In the genomic region with DNA sequence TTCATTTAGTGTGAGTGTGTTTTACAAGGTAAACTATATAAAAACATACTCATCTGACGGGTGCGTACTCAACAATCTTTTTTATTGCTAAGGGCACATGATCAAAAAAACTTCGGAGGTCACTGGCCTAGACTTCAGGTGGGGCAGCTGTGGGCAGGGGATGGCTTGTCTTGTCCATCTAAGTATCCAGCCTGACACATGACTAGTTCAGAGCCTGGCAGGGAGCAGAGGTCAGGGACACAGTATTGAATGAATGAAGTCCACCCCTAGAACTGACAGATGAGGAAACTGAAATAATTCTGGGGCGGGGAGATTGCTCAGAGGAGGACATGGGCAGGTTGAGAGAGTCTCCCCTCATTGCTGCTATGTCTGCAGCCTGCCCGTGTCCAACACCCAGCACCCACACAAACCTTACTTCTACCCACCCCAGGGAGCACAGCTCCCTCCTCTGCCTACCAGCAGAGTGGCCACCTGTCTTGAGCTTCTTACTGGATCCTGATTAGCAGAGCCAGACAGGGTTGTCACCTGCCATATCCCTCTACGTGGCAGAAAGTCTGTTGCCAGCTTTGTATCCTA, we compare ENCODE assay signal across 1 cellular context.
TF ChIP-seq lines count a peak whose summit lies in the region.

No MANE protein-coding gene starts in this region.

TF ChIP-seq in HepG2, 621 proteins besides CTCF, POLR2A, EP300 and RAD21 (continued from another document and continues in another):
- TF ChIP-seq ESRRA (CRISPR knock-in tag; IDR thresholded peaks at IDR 0.05; ENCODE audit: low read depth) (peak; percentile 82; the same call in 1 of the 2 replicates), SOX6 (IDR thresholded peaks at IDR 0.05) (no peak), SOX6 (CRISPR knock-in tag; IDR thresholded peaks at IDR 0.05) (no peak), ZNF713 (CRISPR knock-in tag; IDR thresholded peaks at IDR 0.05) (peak; percentile 9; the same call in 1 of the 2 replicates), MEIS1 (CRISPR knock-in tag; IDR thresholded peaks at IDR 0.05; ENCODE audit: borderline replicate concordance) (peak; percentile 89), ZNF24 (IDR thresholded peaks at IDR 0.05) (peak; percentile 94), KDM5B (CRISPR knock-in tag; IDR thresholded peaks at IDR 0.05; ENCODE audit: borderline replicate concordance) (no peak), MED1 (CRISPR knock-in tag; IDR thresholded peaks at IDR 0.05) (peak; percentile 87), ZNF441 (CRISPR knock-in tag; IDR thresholded peaks at IDR 0.05; ENCODE audit: borderline replicate concordance) (no peak; the same call in 1 of the 2 replicates), ZC3H4 (CRISPR knock-in tag; IDR thresholded peaks at IDR 0.05; ENCODE audit: borderline replicate concordance) (no peak), ZNF205 (CRISPR knock-in tag; IDR thresholded peaks at IDR 0.05) (no peak), ZNF644 (CRISPR knock-in tag; IDR thresholded peaks at IDR 0.05; ENCODE audit: low read depth) (no peak), HDAC2 (CRISPR knock-in tag; IDR thresholded peaks at IDR 0.05) (peak; percentile 58), RXRB (CRISPR knock-in tag; IDR thresholded peaks at IDR 0.05; ENCODE audit: borderline replicate concordance) (peak; percentile 65; the same call in 1 of the 2 replicates), ZSCAN20 (CRISPR knock-in tag; IDR thresholded peaks at IDR 0.05; ENCODE audit: borderline replicate concordance) (no peak), CBX1 (IDR thresholded peaks at IDR 0.05; ENCODE audit: low read depth) (no peak), MAZ (IDR thresholded peaks at IDR 0.05; ENCODE audit: borderline replicate concordance, low read depth, low read length) (no peak), MAZ (CRISPR knock-in tag; IDR thresholded peaks at IDR 0.05; ENCODE audit: low read depth) (no peak), ARNT (IDR thresholded peaks at IDR 0.05) (no peak), FOXK1 (CRISPR knock-in tag; IDR thresholded peaks at IDR 0.05; ENCODE audit: borderline replicate concordance, low read depth) (no peak), ZFX (CRISPR knock-in tag; IDR thresholded peaks at IDR 0.05; ENCODE audit: low read depth) (no peak), SIX4 (CRISPR knock-in tag; IDR thresholded peaks at IDR 0.05) (no peak), ZNF792 (CRISPR knock-in tag; IDR thresholded peaks at IDR 0.05) (no peak), POLR2AphosphoS5 (IDR thresholded peaks at IDR 0.05; ENCODE audit: low read depth, low read length) (peak; percentile 17; the same call in 1 of the 2 replicates), ZNF775 (CRISPR knock-in tag; IDR thresholded peaks at IDR 0.05; ENCODE audit: borderline replicate concordance) (no peak), ZC3H13 (CRISPR knock-in tag; IDR thresholded peaks at IDR 0.05) (0 out of 2 replicates have a peak, but pooled peaks have one; percentile 51), HOXA5 (CRISPR knock-in tag; IDR thresholded peaks at IDR 0.05) (no peak), TRIM24 (CRISPR knock-in tag; IDR thresholded peaks at IDR 0.05) (no peak), NKX3-1 (CRISPR knock-in tag; IDR thresholded peaks at IDR 0.05) (no peak), ZNF510 (CRISPR knock-in tag; IDR thresholded peaks at IDR 0.05; ENCODE audit: low read depth) (no peak; the same call in 1 of the 2 replicates), ZNF761 (CRISPR knock-in tag; conservative IDR thresholded peaks at IDR 0.05) (0 out of 2 replicates have a peak, but pooled peaks have one; percentile 27), ELF4 (CRISPR knock-in tag; IDR thresholded peaks at IDR 0.05; ENCODE audit: borderline replicate concordance) (0 out of 2 replicates have a peak, but pooled peaks have one; percentile 42), MTF2 (CRISPR knock-in tag; IDR thresholded peaks at IDR 0.05; ENCODE audit: borderline replicate concordance) (0 out of 2 replicates have a peak, but pooled peaks have one; percentile 8), ZFP41 (CRISPR knock-in tag; IDR thresholded peaks at IDR 0.05; ENCODE audit: borderline replicate concordance) (no peak), TCF7 (IDR thresholded peaks at IDR 0.05; ENCODE audit: low read depth) (no peak), FOXO1 (CRISPR knock-in tag; IDR thresholded peaks at IDR 0.05) (no peak), ZNF83 (CRISPR knock-in tag; IDR thresholded peaks at IDR 0.05; ENCODE audit: borderline replicate concordance) (no peak), AKAP8 (CRISPR knock-in tag; IDR thresholded peaks at IDR 0.05) (no peak), ZBTB7B (CRISPR knock-in tag; IDR thresholded peaks at IDR 0.05) (no peak), ZSCAN31 (CRISPR knock-in tag; IDR thresholded peaks at IDR 0.05; ENCODE audit: low read depth) (peak; percentile 55; the same call in 1 of the 2 replicates), ZNF337 (CRISPR knock-in tag; IDR thresholded peaks at IDR 0.05; ENCODE audit: borderline replicate concordance, low read depth) (no peak), ZNF296 (CRISPR knock-in tag; conservative IDR thresholded peaks at IDR 0.05) (no peak), ZFY (CRISPR knock-in tag; IDR thresholded peaks at IDR 0.05) (no peak), ZFP82 (CRISPR knock-in tag; IDR thresholded peaks at IDR 0.05; ENCODE audit: borderline replicate concordance) (no peak), ZSCAN29 (CRISPR knock-in tag; conservative IDR thresholded peaks at IDR 0.05) (0 out of 2 replicates have a peak, but pooled peaks have one; percentile 71), NFE2L1 (CRISPR knock-in tag; IDR thresholded peaks at IDR 0.05; ENCODE audit: borderline replicate concordance) (no peak), SALL1 (CRISPR knock-in tag; IDR thresholded peaks at IDR 0.05) (peak; percentile 50; the same call in 1 of the 2 replicates), PAWR (CRISPR knock-in tag; IDR thresholded peaks at IDR 0.05; ENCODE audit: borderline replicate concordance) (no peak), FOSL2 (CRISPR knock-in tag; IDR thresholded peaks at IDR 0.05) (0 out of 2 replicates have a peak, but pooled peaks have one; percentile 5), SMAD1 (CRISPR knock-in tag; IDR thresholded peaks at IDR 0.05; ENCODE audit: borderline replicate concordance, low read depth) (0 out of 2 replicates have a peak, but pooled peaks have one; percentile 4), CBX2 (IDR thresholded peaks at IDR 0.05; ENCODE audit: low read depth, low read length) (no peak), CBX2 (CRISPR knock-in tag; IDR thresholded peaks at IDR 0.05; ENCODE audit: low read depth) (no peak), HES4 (CRISPR knock-in tag; IDR thresholded peaks at IDR 0.05; ENCODE audit: borderline replicate concordance) (no peak), SP4 (CRISPR knock-in tag; IDR thresholded peaks at IDR 0.05) (no peak), BRD4 (CRISPR knock-in tag; IDR thresholded peaks at IDR 0.05) (0 out of 2 replicates have a peak, but pooled peaks have one; percentile 16), SRSF9 (IDR thresholded peaks at IDR 0.05; ENCODE audit: borderline replicate concordance, insufficient read depth, low read depth, low read length, poor library complexity, severe bottlenecking) (no peak), GPN1 (CRISPR knock-in tag; IDR thresholded peaks at IDR 0.05; ENCODE audit: borderline replicate concordance) (no peak)
- TF ChIP-seq, protein P1, sequence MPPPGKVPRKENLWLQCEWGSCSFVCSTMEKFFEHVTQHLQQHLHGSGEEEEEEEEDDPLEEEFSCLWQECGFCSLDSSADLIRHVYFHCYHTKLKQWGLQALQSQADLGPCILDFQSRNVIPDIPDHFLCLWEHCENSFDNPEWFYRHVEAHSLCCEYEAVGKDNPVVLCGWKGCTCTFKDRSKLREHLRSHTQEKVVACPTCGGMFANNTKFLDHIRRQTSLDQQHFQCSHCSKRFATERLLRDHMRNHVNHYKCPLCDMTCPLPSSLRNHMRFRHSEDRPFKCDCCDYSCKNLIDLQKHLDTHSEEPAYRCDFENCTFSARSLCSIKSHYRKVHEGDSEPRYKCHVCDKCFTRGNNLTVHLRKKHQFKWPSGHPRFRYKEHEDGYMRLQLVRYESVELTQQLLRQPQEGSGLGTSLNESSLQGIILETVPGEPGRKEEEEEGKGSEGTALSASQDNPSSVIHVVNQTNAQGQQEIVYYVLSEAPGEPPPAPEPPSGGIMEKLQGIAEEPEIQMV (CRISPR knock-in tag; IDR thresholded peaks at IDR 0.05; ENCODE audit: low read depth) = 0 out of 2 replicates have a peak, but pooled peaks have one; percentile 12
- TF ChIP-seq, protein P2, sequence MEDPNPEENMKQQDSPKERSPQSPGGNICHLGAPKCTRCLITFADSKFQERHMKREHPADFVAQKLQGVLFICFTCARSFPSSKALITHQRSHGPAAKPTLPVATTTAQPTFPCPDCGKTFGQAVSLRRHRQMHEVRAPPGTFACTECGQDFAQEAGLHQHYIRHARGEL (CRISPR knock-in tag; IDR thresholded peaks at IDR 0.05) = no peak
- TF ChIP-seq, protein P3, sequence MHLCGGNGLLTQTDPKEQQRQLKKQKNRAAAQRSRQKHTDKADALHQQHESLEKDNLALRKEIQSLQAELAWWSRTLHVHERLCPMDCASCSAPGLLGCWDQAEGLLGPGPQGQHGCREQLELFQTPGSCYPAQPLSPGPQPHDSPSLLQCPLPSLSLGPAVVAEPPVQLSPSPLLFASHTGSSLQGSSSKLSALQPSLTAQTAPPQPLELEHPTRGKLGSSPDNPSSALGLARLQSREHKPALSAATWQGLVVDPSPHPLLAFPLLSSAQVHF (CRISPR knock-in tag; IDR thresholded peaks at IDR 0.05) = no peak
- TF ChIP-seq, protein P4, sequence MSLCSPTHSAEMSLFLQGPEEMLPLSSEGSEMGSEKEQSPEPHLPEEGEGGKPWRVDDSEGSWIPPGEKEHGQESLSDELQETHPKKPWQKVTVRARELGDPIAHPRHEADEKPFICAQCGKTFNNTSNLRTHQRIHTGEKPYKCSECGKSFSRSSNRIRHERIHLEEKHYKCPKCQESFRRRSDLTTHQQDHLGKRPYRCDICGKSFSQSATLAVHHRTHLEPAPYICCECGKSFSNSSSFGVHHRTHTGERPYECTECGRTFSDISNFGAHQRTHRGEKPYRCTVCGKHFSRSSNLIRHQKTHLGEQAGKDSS (CRISPR knock-in tag; IDR thresholded peaks at IDR 0.05; ENCODE audit: borderline replicate concordance, low read depth) = 0 out of 2 replicates have a peak, but pooled peaks have one; percentile 29
- TF ChIP-seq, protein P5, sequence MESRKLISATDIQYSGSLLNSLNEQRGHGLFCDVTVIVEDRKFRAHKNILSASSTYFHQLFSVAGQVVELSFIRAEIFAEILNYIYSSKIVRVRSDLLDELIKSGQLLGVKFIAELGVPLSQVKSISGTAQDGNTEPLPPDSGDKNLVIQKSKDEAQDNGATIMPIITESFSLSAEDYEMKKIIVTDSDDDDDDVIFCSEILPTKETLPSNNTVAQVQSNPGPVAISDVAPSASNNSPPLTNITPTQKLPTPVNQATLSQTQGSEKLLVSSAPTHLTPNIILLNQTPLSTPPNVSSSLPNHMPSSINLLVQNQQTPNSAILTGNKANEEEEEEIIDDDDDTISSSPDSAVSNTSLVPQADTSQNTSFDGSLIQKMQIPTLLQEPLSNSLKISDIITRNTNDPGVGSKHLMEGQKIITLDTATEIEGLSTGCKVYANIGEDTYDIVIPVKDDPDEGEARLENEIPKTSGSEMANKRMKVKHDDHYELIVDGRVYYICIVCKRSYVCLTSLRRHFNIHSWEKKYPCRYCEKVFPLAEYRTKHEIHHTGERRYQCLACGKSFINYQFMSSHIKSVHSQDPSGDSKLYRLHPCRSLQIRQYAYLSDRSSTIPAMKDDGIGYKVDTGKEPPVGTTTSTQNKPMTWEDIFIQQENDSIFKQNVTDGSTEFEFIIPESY (CRISPR knock-in tag; IDR thresholded peaks at IDR 0.05) = no peak
- TF ChIP-seq, protein P6, sequence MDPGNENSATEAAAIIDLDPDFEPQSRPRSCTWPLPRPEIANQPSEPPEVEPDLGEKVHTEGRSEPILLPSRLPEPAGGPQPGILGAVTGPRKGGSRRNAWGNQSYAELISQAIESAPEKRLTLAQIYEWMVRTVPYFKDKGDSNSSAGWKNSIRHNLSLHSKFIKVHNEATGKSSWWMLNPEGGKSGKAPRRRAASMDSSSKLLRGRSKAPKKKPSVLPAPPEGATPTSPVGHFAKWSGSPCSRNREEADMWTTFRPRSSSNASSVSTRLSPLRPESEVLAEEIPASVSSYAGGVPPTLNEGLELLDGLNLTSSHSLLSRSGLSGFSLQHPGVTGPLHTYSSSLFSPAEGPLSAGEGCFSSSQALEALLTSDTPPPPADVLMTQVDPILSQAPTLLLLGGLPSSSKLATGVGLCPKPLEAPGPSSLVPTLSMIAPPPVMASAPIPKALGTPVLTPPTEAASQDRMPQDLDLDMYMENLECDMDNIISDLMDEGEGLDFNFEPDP (CRISPR knock-in tag; conservative IDR thresholded peaks at IDR 0.05) = no peak
- TF ChIP-seq, protein P7, sequence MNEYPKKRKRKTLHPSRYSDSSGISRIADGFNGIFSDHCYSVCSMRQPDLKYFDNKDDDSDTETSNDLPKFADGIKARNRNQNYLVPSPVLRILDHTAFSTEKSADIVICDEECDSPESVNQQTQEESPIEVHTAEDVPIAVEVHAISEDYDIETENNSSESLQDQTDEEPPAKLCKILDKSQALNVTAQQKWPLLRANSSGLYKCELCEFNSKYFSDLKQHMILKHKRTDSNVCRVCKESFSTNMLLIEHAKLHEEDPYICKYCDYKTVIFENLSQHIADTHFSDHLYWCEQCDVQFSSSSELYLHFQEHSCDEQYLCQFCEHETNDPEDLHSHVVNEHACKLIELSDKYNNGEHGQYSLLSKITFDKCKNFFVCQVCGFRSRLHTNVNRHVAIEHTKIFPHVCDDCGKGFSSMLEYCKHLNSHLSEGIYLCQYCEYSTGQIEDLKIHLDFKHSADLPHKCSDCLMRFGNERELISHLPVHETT (CRISPR knock-in tag; conservative IDR thresholded peaks at IDR 0.05) = no peak
- TF ChIP-seq, protein P8, sequence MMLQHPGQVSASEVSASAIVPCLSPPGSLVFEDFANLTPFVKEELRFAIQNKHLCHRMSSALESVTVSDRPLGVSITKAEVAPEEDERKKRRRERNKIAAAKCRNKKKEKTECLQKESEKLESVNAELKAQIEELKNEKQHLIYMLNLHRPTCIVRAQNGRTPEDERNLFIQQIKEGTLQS (CRISPR knock-in tag; IDR thresholded peaks at IDR 0.05) = no peak
